ENCODE assay signal across 14 cellular contexts in genomic region chr21:39664586-39664985, GRCh38. TPM values are rescaled to one million over a fixed set of nuclear protein-coding genes. Genes with fewer than 3 reads are reported as not detected.
DNase-seq lines count a peak whose midpoint lies in the region; TF ChIP-seq lines count a peak whose summit lies in the region.
"Had no signal": no experiment of that assay in that cellular context is flagged by ENCODE, and none has a peak within 500 bp of the region (broad histone marks: within the 10 kb centered on the region; RNA-seq: fewer than 3 reads in every experiment).

No MANE protein-coding gene starts in this region.

- no peak overlapping the region for H4K91ac ChIP-seq in H9 (ENCODE audit: insufficient read length, low read depth, low read length)

- H3K9me3 Mint-ChIP-seq in H9 = no peaks in the 10 kb centered on the region
- H3K9me3 Mint-ChIP-seq in osteocyte (ENCODE audit: unreplicated experiment) = peaks cover 3% of the 10 kb centered on the region
- H3K9me3 Mint-ChIP-seq: CD8-positive, alpha-beta T cell; HFFc6 had no signal

- H3K4me1 Mint-ChIP-seq in H9 (peaks cover 26 to 27% of the 10 kb centered on the region in 2 experiments), osteocyte (ENCODE audit: unreplicated experiment) (peaks cover 4% of the 10 kb centered on the region)
- H3K4me1 Mint-ChIP-seq: CD14-positive monocyte, IgD-negative memory B cell had no signal

- TF ChIP-seq CTCF in H9 (conservative IDR thresholded peaks at IDR 0.05) (no peak), coronary artery (IDR thresholded peaks at IDR 0.05) (no peak), osteocyte (IDR thresholded peaks at IDR 0.05) (no peak)

- no peak overlapping the region for H3K56ac ChIP-seq in H9 (ENCODE audit: insufficient read length, low read depth, low read length)

- no peaks in the 10 kb centered on the region for H3K79me2 ChIP-seq in H9 (ENCODE audit: insufficient read depth, low read length)

- H2BK15ac ChIP-seq in H9 (ENCODE audit: low read depth, low read length) = no peak overlapping the region

- H4K20me1 ChIP-seq in H9 (ENCODE audit: control insufficient read depth, insufficient read depth, insufficient read length) = no peaks in the 10 kb centered on the region

- H3K79me1 ChIP-seq in H9 (ENCODE audit: insufficient read depth, low read depth, low read length, poor library complexity, severe bottlenecking) = peaks cover 2% of the 10 kb centered on the region

- no peaks in the 10 kb centered on the region for H3K27me3 ChIP-seq in H9 (ENCODE audit: insufficient read depth, low read length)

- no peak overlapping the region for H3K23ac ChIP-seq in H9 (ENCODE audit: insufficient read length, low read depth, low read length)

- no peak overlapping the region for H2BK120ac ChIP-seq in H9 (ENCODE audit: low read depth, low read length, poor library complexity, severe bottlenecking)

- no peaks in the 10 kb centered on the region for H3K4me1 ChIP-seq in H9 (ENCODE audit: insufficient read depth, low read length)
- H3K4me1 ChIP-seq: HAP-1 had no signal

- H4K5ac ChIP-seq in H9 (ENCODE audit: insufficient read length, low read depth, low read length) = no peak overlapping the region

- no peak overlapping the region for H2BK12ac ChIP-seq in H9 (ENCODE audit: insufficient read length, low read depth, low read length)

- no peak overlapping the region for H3K4me3 Mint-ChIP-seq in H9
- no peak overlapping the region for H3K4me3 Mint-ChIP-seq in osteocyte (ENCODE audit: unreplicated experiment)
- H3K4me3 Mint-ChIP-seq: CD14-positive monocyte; CD8-positive, alpha-beta T cell; HFFc6; IgD-negative memory B cell had no signal

- H3K14ac ChIP-seq in H9 (ENCODE audit: insufficient read depth, low read length) = no peak overlapping the region

- no CpG with 5 or more reads among the region's 12 CpGs for WGBS in H9 (ENCODE audit: extremely low coverage, insufficient read length, low lambda C conversion rate)

- H3K23me2 ChIP-seq in H9 (ENCODE audit: insufficient read length, low read depth, low read length, poor library complexity, severe bottlenecking) = no peaks in the 10 kb centered on the region

- DNase-seq in H9 = no peak
- DNase-seq in coronary artery (ENCODE audit: low spot score) = peak; percentile 35
- DNase-seq in osteocyte (ENCODE audit: extremely low spot score, unreplicated experiment) = peak; percentile 51
- no peak for DNase-seq in T-helper 9 cell
- DNase-seq in anterior cingulate cortex (lab: John Stamatoyannopoulos, UW) = no peak
- no peak for DNase-seq in DMS53 (lab: John Stamatoyannopoulos, UW)
- DNase-seq: CD8-positive, alpha-beta T cell; COR-L47; GM23248; HFFc6 had no signal

- H3K36me3 Mint-ChIP-seq in H9 (ENCODE audit: insufficient read depth in 1 of 3, low read depth in 3 of 3) (peaks cover 48 to 78% (median 52%) of the 10 kb centered on the region in 3 experiments), osteocyte (ENCODE audit: unreplicated experiment) (no peaks in the 10 kb centered on the region)
- H3K36me3 Mint-ChIP-seq: CD14-positive monocyte; CD8-positive, alpha-beta T cell; IgD-negative memory B cell had no signal

- H2BK20ac ChIP-seq in H9 (ENCODE audit: low read depth, low read length, poor library complexity, severe bottlenecking) = no peak overlapping the region

- H3K4me2 ChIP-seq in H9 (ENCODE audit: insufficient read depth, insufficient read length, low read length) = no peak overlapping the region

- H2BK5ac ChIP-seq in H9 (ENCODE audit: insufficient read length, low read length) = no peak overlapping the region

- no peak overlapping the region for H3K4ac ChIP-seq in H9 (ENCODE audit: low read depth, low read length)

- no peak overlapping the region for H3K27ac ChIP-seq in H9 (ENCODE audit: insufficient read length, low read depth, low read length)
- H3K27ac ChIP-seq in coronary artery = no peak overlapping the region
- H3K27ac ChIP-seq: GM23248 had no signal

- no peaks in the 10 kb centered on the region for H3K9me3 ChIP-seq in H9 (ENCODE audit: control insufficient read depth, low read depth, low read length)
- H3K9me3 ChIP-seq: HAP-1 had no signal

- H3K9ac ChIP-seq in H9 (ENCODE audit: extremely low read depth, insufficient read length, low read length) = no peak overlapping the region
- H3K9ac ChIP-seq: GM23248 had no signal

- H2AK5ac ChIP-seq in H9 (ENCODE audit: insufficient read length, low read length) = no peak overlapping the region

- no peak overlapping the region for H4K8ac ChIP-seq in H9 (replicated peaks; ENCODE audit: insufficient read length, low read depth, low read length)

- H3K27ac Mint-ChIP-seq in H9 (peak overlapping the region; percentile 16 to 69 (median 40); a peak in 4 of 7 replicates), osteocyte (ENCODE audit: unreplicated experiment) (no peak overlapping the region)
- H3K27ac Mint-ChIP-seq: CD8-positive, alpha-beta T cell; HFFc6 had no signal

- no peak overlapping the region for H2AFZ ChIP-seq in H9 (ENCODE audit: low read length)
- H2AFZ ChIP-seq: GM23248 had no signal

- H3K27me3 Mint-ChIP-seq in H9 (ENCODE audit: low read depth) (no peaks in the 10 kb centered on the region), osteocyte (ENCODE audit: unreplicated experiment) (no peaks in the 10 kb centered on the region)

- H3K4me3 ChIP-seq in coronary artery = no peak overlapping the region
- H3K4me3 ChIP-seq: GM12878, GM23248, HAP-1 had no signal

- no peak overlapping the region for H3T11ph ChIP-seq in H9 (ENCODE audit: low read length)

- no peak overlapping the region for H3K18ac ChIP-seq in H9 (ENCODE audit: insufficient read length, low read depth, low read length)

RNA-seq across cellular contexts. Expression of gene B3GALT5, which starts 51.8 kb away (rescaled TPM):
- total RNA-seq in H9 (2021) (24.2 and 24.7 TPM in 2 replicates), osteocyte (not detected in 2 replicates)
- total RNA-seq: CD8-positive, alpha-beta T cell; GM23248 had no signal

Comparison
In these comparisons a context has a peak if more than half of its experiments do, and no peak if none do; other contexts are left out.
1. DNase-seq: peak in coronary artery (single experiment) and osteocyte (single experiment); none in H9 (single experiment), T-helper 9 cell (single experiment), anterior cingulate cortex (0 of 58) and DMS53 (single experiment).
2. RNA of gene B3GALT5, which starts 51.8 kb away (total RNA-seq): 24.2 to 24.7 TPM in H9; not detected in osteocyte; every median in the first group is over 10 times any median in the second.